ENCODE assay signal across 13 cellular contexts in the genomic region with DNA sequence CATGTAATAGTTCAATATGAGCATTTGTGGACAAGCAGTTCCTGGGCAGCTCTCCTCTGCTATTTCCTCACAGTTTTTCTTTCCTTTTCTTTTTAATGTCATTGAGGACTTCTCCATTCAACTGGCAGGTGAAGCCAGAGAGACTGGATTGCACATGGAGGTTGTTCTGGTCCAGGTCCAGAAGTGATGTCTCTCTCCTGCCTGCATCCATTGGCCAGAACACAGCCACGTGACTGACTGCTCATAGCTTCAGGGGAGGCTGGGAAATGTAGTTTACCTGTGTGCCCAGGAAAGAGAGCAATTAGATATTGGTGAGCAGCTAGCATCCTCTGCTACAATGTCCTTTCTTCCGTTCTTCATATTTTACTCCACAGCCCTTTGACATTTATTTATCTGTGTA. TPM values are rescaled to one million over a fixed set of nuclear protein-coding genes. Genes with fewer than 3 reads are reported as not detected.
DNase-seq lines count a peak whose midpoint lies in the region; ATAC-seq and TF ChIP-seq lines count a peak whose summit lies in the region.
"Had no signal": no experiment of that assay in that cellular context is flagged by ENCODE, and none has a peak within 500 bp of the region (broad histone marks: within the 10 kb centered on the region; RNA-seq: fewer than 3 reads in every experiment).

No MANE protein-coding gene starts in this region.

- no peak overlapping the region for H3K27ac ChIP-seq in OCI-LY3 (ENCODE audit: low read length)
- no peak overlapping the region for H3K27ac ChIP-seq in gastroesophageal sphincter
- H3K27ac ChIP-seq: thyroid gland had no signal

- H3K9me3 ChIP-seq in OCI-LY3 (ENCODE audit: insufficient read depth, low read length) (peaks cover 3% of the 10 kb centered on the region), gastroesophageal sphincter (peaks cover 0 to 6% (median 0%) of the 10 kb centered on the region in 3 donors)
- H3K9me3 ChIP-seq: thyroid gland had no signal

- no peaks in the 10 kb centered on the region for H3K27me3 ChIP-seq in H7 (ENCODE audit: control insufficient read depth, insufficient read depth, low read length)
- H3K27me3 ChIP-seq in OCI-LY3 (ENCODE audit: low read depth, low read length), result no peaks in the 10 kb centered on the region
- no peaks in the 10 kb centered on the region for H3K27me3 ChIP-seq in gastroesophageal sphincter
- H3K27me3 ChIP-seq: thyroid gland had no signal

- H3K4me3 ChIP-seq in H7 (ENCODE audit: insufficient read depth, low read depth, low read length) (no peak overlapping the region), OCI-LY3 (ENCODE audit: low read length) (no peak overlapping the region), fibroblast of pulmonary artery (replicated peaks; ENCODE audit: low read depth, low read length) (no peak overlapping the region), gastroesophageal sphincter (no peak overlapping the region)
- H3K4me3 ChIP-seq: thyroid gland had no signal

- H3K79me2 ChIP-seq in OCI-LY3 (ENCODE audit: low read length), result no peaks in the 10 kb centered on the region

- no peaks in the 10 kb centered on the region for H3K36me3 ChIP-seq in H7 (replicated peaks; ENCODE audit: control insufficient read depth, insufficient read depth, low read length)
- no peaks in the 10 kb centered on the region for H3K36me3 ChIP-seq in OCI-LY3 (replicated peaks; ENCODE audit: low read depth, low read length)
- H3K36me3 ChIP-seq in gastroesophageal sphincter, result no peaks in the 10 kb centered on the region
- H3K36me3 ChIP-seq: thyroid gland had no signal

- H3K4me1 ChIP-seq in OCI-LY3 (ENCODE audit: low read length), result no peaks in the 10 kb centered on the region
- H3K4me1 ChIP-seq in gastroesophageal sphincter, result no peaks in the 10 kb centered on the region
- H3K4me1 ChIP-seq: thyroid gland had no signal

- no peak for TF ChIP-seq CTCF in OCI-LY3 (IDR thresholded peaks at IDR 0.05; ENCODE audit: low read depth, low read length)
- TF ChIP-seq CTCF in fibroblast of pulmonary artery (IDR thresholded peaks at IDR 0.05; ENCODE audit: low read length, missing control alignments), result no peak
- no peak for TF ChIP-seq CTCF in gastroesophageal sphincter (IDR thresholded peaks at IDR 0.05)

- no peak for TF ChIP-seq EP300 in gastroesophageal sphincter (IDR thresholded peaks at IDR 0.05)

- no peak for TF ChIP-seq POLR2A in gastroesophageal sphincter (IDR thresholded peaks at IDR 0.05)

- 40 to 47% methylated on average over 1 to 2 of the region's 2 CpGs for WGBS in gastroesophageal sphincter (ENCODE audit: low coverage in 1 of 2), 2 donors

- no peak overlapping the region; the same call in 1 of the 2 replicates for H2AFZ ChIP-seq in OCI-LY3 (ENCODE audit: low read depth, low read length)

- no peak overlapping the region for H3K9ac ChIP-seq in OCI-LY3 (ENCODE audit: low read length)

- H3K4me2 ChIP-seq in OCI-LY3 (ENCODE audit: low read length), result peak overlapping the region; percentile 12; the same call in 1 of the 2 replicates

- no peaks in the 10 kb centered on the region for H4K20me1 ChIP-seq in OCI-LY3 (ENCODE audit: insufficient read depth, low read length)

- ATAC-seq in gastroesophageal sphincter, result no peak
- no peak for ATAC-seq in HG03520 (IDR thresholded peaks at IDR 0.05; ENCODE audit: unreplicated experiment)
- ATAC-seq: activated CD8-positive, alpha-beta T cell treated with anti-CD3 and anti-CD28 coated beads for 36 hours; effector memory CD8-positive, alpha-beta T cell; T-cell had no signal

- DNase-seq in EH (ENCODE audit: low read depth) (peak; percentile 17), H7 (peak; percentile 52), fibroblast of pulmonary artery (ENCODE audit: low read depth) (peak; percentile 49), midbrain (lab: John Stamatoyannopoulos, UW) (no peak), D341Med (ENCODE audit: low spot score) (no peak)
- DNase-seq: activated CD8-positive, alpha-beta T cell treated with anti-CD3 and anti-CD28 coated beads for 36 hours; effector memory CD8-positive, alpha-beta T cell; T-cell; thyroid gland had no signal

RNA-seq across cellular contexts. Expression of gene ADAM23, which starts 20.2 kb away (rescaled TPM):
- 5.8 and 6.1 TPM in 2 replicates for total RNA-seq in H7 (2014; rRNA removed; shearing (Covaris generic))
- 1 to 10 TPM; 2.4 to 4.0 (median 3.5) TPM for total RNA-seq in gastroesophageal sphincter
- total RNA-seq: renal cortical epithelial cell had no signal

Comparison
In these comparisons a context has a peak if more than half of its experiments do, and no peak if none do; other contexts are left out.
1. DNase-seq: peak in EH (single experiment), H7 (single experiment) and fibroblast of pulmonary artery (single experiment); none in midbrain (single experiment) and D341Med (single experiment).